9 cellular contexts compared by ENCODE assay signal in the genomic region with DNA sequence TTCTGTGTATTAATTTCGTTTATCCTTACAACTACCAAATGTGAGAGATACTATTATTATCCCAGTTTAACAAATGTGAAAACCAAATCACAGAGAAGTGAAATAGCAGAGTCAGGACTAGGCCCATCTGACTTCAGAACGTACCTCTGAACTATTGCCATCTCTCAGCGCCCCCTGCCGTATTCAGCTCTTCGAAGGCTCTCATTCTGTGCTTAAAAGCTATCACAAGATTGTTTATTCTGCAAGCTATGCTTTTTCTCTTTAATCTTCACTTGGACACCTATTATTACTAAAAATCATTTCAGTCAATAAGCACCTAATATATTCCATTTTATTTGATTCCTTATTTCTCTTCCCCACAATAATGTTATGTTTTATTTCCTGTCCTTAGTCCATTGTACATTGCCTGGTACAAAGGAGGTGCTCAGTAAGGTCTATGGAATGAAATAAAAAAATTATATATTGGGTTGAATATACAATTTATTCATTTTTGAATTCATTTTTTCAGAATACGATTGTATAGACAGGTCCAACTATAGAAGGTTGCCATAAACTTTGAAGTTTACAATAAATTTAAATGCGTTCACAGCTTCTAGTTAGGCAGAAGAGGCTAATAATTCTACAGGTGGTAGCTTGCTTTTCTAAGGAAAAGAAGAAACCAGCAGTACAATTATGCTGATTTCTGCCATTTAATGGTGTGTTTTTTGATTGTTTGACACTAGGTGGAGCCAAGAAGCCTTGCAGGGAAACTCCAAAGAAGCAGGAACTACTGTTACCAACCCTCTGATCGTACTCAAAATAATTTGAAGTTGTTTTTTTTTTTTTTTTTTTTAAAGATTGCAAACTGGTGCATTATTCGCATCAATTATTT.
A peak's percentile ranks its signal among the peaks of the same experiment; 100 is the strongest.
DNase-seq lines count a peak whose midpoint lies in the region; ATAC-seq and TF ChIP-seq lines count a peak whose summit lies in the region.
"Had no signal": no experiment of that assay in that cellular context is flagged by ENCODE, and none has a peak within 500 bp of the region (broad histone marks: within the 10 kb centered on the region; RNA-seq: fewer than 3 reads in every experiment).

No MANE protein-coding gene starts in this region.

- no peaks in the 10 kb centered on the region for H3K36me3 Mint-ChIP-seq in CD14-positive monocyte

- H3K4me1 ChIP-seq in mucosa of descending colon (ENCODE audit: low read depth) = no peaks in the 10 kb centered on the region

- H3K36me3 ChIP-seq in mucosa of descending colon (ENCODE audit: low read depth) = no peaks in the 10 kb centered on the region

- H3K4me3 ChIP-seq in mucosa of descending colon = no peak overlapping the region
- H3K4me3 ChIP-seq: K562 had no signal

- no peak overlapping the region for H3K4me3 Mint-ChIP-seq in CD14-positive monocyte

- H3K27ac Mint-ChIP-seq in CD14-positive monocyte = no peak overlapping the region

- H3K9me3 ChIP-seq in mucosa of descending colon = no peaks in the 10 kb centered on the region

- TF ChIP-seq CTCF in CD14-positive monocyte (IDR thresholded peaks at IDR 0.05) (peak; percentile 81), GM13976 (IDR thresholded peaks at IDR 0.05; ENCODE audit: borderline replicate concordance, control extremely low read depth, extremely low read depth, insufficient read depth, missing control alignments) (peak; percentile 58), mucosa of descending colon (IDR thresholded peaks at IDR 0.05) (no peak)

- DNase-seq in CD14-positive monocyte (ENCODE audit: low spot score) (no peak), GM13976 (ENCODE audit: low spot score) (peak; percentile 32), HT1080 (ENCODE audit: low read depth) (peak; percentile 62), OCI-M2 (lab: John Stamatoyannopoulos, UW; ENCODE audit: unreplicated experiment) (peak; percentile 30), dermis blood vessel endothelial cell (peak; percentile 70), mucosa of descending colon (peak in 2 of 3 donors; percentile 34 to 68), cerebellar nuclear complex (lab: John Stamatoyannopoulos, UW) (no peak)
- no peak for DNase-seq in effector CD4-positive, alpha-beta T cell

- in situ Hi-C loops in GM13976 (cut with MboI; ENCODE audit: low sequenced_read_pairs, unreplicated experiment) = loop anchor here (10.0 kb wide), 1 partner anchor 210 kb away; no protein-coding TSS in a partner anchor

- H3K4me1 Mint-ChIP-seq in CD14-positive monocyte = peaks cover 24% of the 10 kb centered on the region

- H3K27me3 Mint-ChIP-seq in CD14-positive monocyte (ENCODE audit: low read depth in 3 of 3) = peaks cover 3 to 27% (median 10%) of the 10 kb centered on the region in 3 donors

- ATAC-seq in mucosa of descending colon = peak; percentile 68
- ATAC-seq: K562 had no signal

- H3K9me3 Mint-ChIP-seq in CD14-positive monocyte = peaks cover 0 to under 1% (median 0%) of the 10 kb centered on the region in 7 donors

- intact Hi-C loops in CD14-positive monocyte (cut with micrococcal nuclease) (loop anchor here in 1 of 2 donors (10.0 kb wide), 1 partner anchor 210 kb away; no protein-coding TSS in a partner anchor), mucosa of descending colon (cut with DNase I, micrococcal nuclease) (loop anchor here (5.0 to 10.0 kb wide), 2 partner anchors 208 to 430 kb away; no protein-coding TSS in a partner anchor)

Comparison
In these comparisons a context has a peak if more than half of its experiments do, and no peak if none do; other contexts are left out.
1. DNase-seq: peak in GM13976 (single experiment), HT1080 (single experiment), OCI-M2 (single experiment), dermis blood vessel endothelial cell (single experiment) and mucosa of descending colon (2 of 3); none in CD14-positive monocyte (single experiment), cerebellar nuclear complex (0 of 2) and effector CD4-positive, alpha-beta T cell (single experiment).